Comparison of ENCODE assay signal across 8 cellular contexts in the genomic region with DNA sequence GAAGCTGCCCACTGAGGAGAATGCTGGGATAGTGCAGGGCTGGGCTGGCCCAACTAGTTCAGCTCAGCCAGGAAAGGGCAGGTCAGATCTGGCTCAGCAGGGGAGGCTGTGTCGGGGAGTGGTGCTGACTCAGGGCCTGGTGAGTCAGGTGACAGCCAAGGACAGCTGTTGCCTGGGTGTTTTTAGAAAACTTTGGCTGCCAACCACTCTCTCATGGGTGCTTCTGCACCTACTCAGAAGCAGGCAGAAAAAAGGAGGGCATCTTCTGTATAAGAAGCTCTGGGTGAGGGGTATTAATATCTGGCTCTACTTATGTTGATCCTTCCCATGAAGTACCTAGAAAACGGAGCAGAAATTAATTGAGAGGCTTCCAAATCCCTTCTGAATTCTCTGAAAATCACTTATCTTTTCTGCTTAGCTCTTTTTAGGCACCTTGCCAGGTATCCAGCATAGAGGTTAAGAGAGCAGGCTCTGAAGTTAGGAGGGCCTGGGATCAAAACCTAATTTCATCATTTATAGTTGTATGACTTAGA. TPM values are rescaled to one million over a fixed set of nuclear protein-coding genes. Genes with fewer than 3 reads are reported as not detected.
DNase-seq lines count a peak whose midpoint lies in the region; ATAC-seq and TF ChIP-seq lines count a peak whose summit lies in the region.

No MANE protein-coding gene starts in this region.

- TF ChIP-seq POLR2A in testis (IDR thresholded peaks at IDR 0.05) = no peak

- DNase-seq in DMS 273 treated with DMSO at 0.1 percent for 48 hours (lab: John Stamatoyannopoulos, UW) (peak; percentile 87), HT-29 (ENCODE audit: low spot score) (peak; percentile 71), T1000 (lab: John Stamatoyannopoulos, UW) (peak; percentile 70), epithelial cell of esophagus (ENCODE audit: low read depth) (peak; percentile 97), testis (peak; percentile 89)

- 25 to 33% methylated on average over 2 of the region's 2 CpGs for WGBS in testis, 2 donors

- H3K36me3 ChIP-seq in mucosa of stomach (ENCODE audit: control insufficient read depth, insufficient read depth, low read length) = no peaks in the 10 kb centered on the region
- H3K36me3 ChIP-seq in testis (ENCODE audit: low read depth, missing control alignments) = no peaks in the 10 kb centered on the region

- peak overlapping the region; percentile 3 for H3K9ac ChIP-seq in mucosa of stomach (ENCODE audit: low read length)

- no peaks in the 10 kb centered on the region for H3K27me3 ChIP-seq in mucosa of stomach (ENCODE audit: control insufficient read depth, insufficient read depth, low read length)
- H3K27me3 ChIP-seq in testis = no peaks in the 10 kb centered on the region

- H3K27ac ChIP-seq in testis = peak overlapping the region; percentile 1 to 64

- no peaks in the 10 kb centered on the region for H3K9me3 ChIP-seq in mucosa of stomach (ENCODE audit: control insufficient read depth, low read length)
- H3K9me3 ChIP-seq in testis = no peaks in the 10 kb centered on the region

- peaks cover 23% of the 10 kb centered on the region for H3K4me1 ChIP-seq in mucosa of stomach (ENCODE audit: control insufficient read depth, insufficient read depth, low read length)
- H3K4me1 ChIP-seq in testis = peaks cover 21% of the 10 kb centered on the region

- intact Hi-C loops in testis (cut with DNase I; ENCODE audit: low total_unique reads) = no loop called here

- no peak for ATAC-seq in GM18858 (IDR thresholded peaks at IDR 0.05; ENCODE audit: unreplicated experiment)
- ATAC-seq in GM18520 (IDR thresholded peaks at IDR 0.05; ENCODE audit: unreplicated experiment) = no peak

- H3K4me3 ChIP-seq in epithelial cell of esophagus (ENCODE audit: low read length) (no peak overlapping the region), mucosa of stomach (ENCODE audit: low read length) (no peak overlapping the region), testis (no peak overlapping the region)

- TF ChIP-seq CTCF in epithelial cell of esophagus (IDR thresholded peaks at IDR 0.05; ENCODE audit: insufficient read depth, low read depth, low read length, missing control alignments) (no peak), testis (IDR thresholded peaks at IDR 0.05) (no peak)

RNA-seq across cellular contexts. Expression of gene RAB10, which starts 15.6 kb away (rescaled TPM):
- total RNA-seq in HT-29 (2014; rRNA removed; shearing (Covaris generic)) = 118 and 135 TPM in 2 replicates
- total RNA-seq in testis = 100 to 1,000 TPM in 1 of 2 donors, 10 to 100 TPM in 1; 96.8 to 112 TPM
- polyA plus RNA-seq in testis (ENCODE audit: insufficient read depth, low read depth, low replicate concordance) = 74.8 TPM

RNA-seq across cellular contexts. Expression of gene KIF3C, which starts 36.0 kb away (rescaled TPM):
- total RNA-seq in HT-29 (2014; rRNA removed; shearing (Covaris generic)) = 1.9 and 3.2 TPM in 2 replicates
- 1 to 10 TPM; 8.7 to 9.8 TPM for total RNA-seq in testis
- polyA plus RNA-seq in testis (ENCODE audit: insufficient read depth, low read depth, low replicate concordance) = 7.1 TPM
